11 cellular contexts compared by ENCODE assay signal in the genomic region with DNA sequence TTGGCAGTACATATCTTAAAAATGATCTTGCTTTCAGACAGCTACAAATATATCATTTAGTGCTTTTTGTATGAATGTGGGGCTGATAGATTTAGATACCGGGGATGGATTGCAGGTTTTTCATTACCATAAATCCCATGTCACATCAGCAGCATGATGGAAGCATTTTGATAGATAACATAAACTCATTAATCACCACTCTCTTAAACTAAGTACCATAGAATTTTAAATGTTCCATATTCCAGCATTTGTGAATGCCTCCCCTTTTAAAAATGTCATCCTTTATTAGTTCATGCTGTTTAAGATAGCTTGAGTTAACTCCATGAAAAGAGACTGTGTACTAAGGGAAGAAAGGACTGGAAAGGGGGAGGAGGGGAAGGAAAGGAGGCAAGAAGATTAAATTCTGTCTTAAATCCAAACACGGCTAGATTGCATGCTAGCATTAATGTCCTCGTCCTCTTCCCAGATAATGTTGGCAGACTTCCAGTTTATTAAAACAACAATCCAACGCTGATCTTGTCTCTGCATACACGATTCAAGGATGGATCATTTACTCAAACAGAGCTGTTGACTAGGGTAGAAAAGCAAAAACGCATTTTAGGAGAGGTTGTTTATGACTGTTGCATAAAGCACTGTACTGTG.
DNase-seq lines count a peak whose midpoint lies in the region; ATAC-seq and TF ChIP-seq lines count a peak whose summit lies in the region.
"Had no signal": no experiment of that assay in that cellular context is flagged by ENCODE, and none has a peak within 500 bp of the region (broad histone marks: within the 10 kb centered on the region; RNA-seq: fewer than 3 reads in every experiment).

No MANE protein-coding gene starts in this region.

- CTCF ChIA-PET in BJ (lab: Yijun Ruan, JAX), result no interaction called here

- no peaks in the 10 kb centered on the region for H3K27me3 Mint-ChIP-seq in T-helper 17 cell
- H3K27me3 Mint-ChIP-seq: activated naive CD4-positive, alpha-beta T cell treated with anti-CD3 and anti-CD28 coated beads, Interleukin-2, amount 50 U/mL, for 24 hours had no signal

- H3K4me3 Mint-ChIP-seq in T-helper 17 cell, result no peak overlapping the region
- H3K4me3 Mint-ChIP-seq: activated naive CD4-positive, alpha-beta T cell treated with anti-CD3 and anti-CD28 coated beads, Interleukin-2, amount 50 U/mL, for 24 hours; WTC11 had no signal

- no peak for TF ChIP-seq POLR2A in GM18505 (IDR thresholded peaks at IDR 0.05; ENCODE audit: borderline replicate concordance, extremely low read depth, insufficient read depth, insufficient read length)

- ATAC-seq in GM18505 (IDR thresholded peaks at IDR 0.05; ENCODE audit: unreplicated experiment) (no peak), HG02678 (IDR thresholded peaks at IDR 0.05; ENCODE audit: unreplicated experiment) (no peak), T-helper 17 cell (no peak), HG03108 (IDR thresholded peaks at IDR 0.05; ENCODE audit: unreplicated experiment) (no peak)
- ATAC-seq: WTC11 had no signal

- H3K9me3 ChIP-seq in T-helper 17 cell (ENCODE audit: control insufficient read depth, low read length, poor library complexity, severe bottlenecking), result no peaks in the 10 kb centered on the region

- H3K27me3 ChIP-seq in BJ (ENCODE audit: control insufficient read depth, insufficient read depth, low read length), result no peaks in the 10 kb centered on the region

- H3K27ac Mint-ChIP-seq in T-helper 17 cell, result no peak overlapping the region
- H3K27ac Mint-ChIP-seq: activated naive CD4-positive, alpha-beta T cell treated with anti-CD3 and anti-CD28 coated beads, Interleukin-2, amount 50 U/mL, for 24 hours; WTC11 had no signal

- H3K36me3 ChIP-seq in BJ (ENCODE audit: control insufficient read depth, insufficient read depth, low read length), result no peaks in the 10 kb centered on the region

- DNase-seq in BJ (ENCODE audit: low read depth), result peak; percentile 47
- DNase-seq in NCI-H1092 treated with DMSO at 0.1 percent for 48 hours (lab: John Stamatoyannopoulos, UW), result peak; percentile 57
- DNase-seq in RPMI7951 (ENCODE audit: low read depth), result peak; percentile 63
- peak; percentile 68 for DNase-seq in foreskin melanocyte
- no peak for DNase-seq in T-helper 17 cell
- DNase-seq: erythroblast had no signal

- no peak for TF ChIP-seq CTCF in BJ (IDR thresholded peaks at IDR 0.05; ENCODE audit: insufficient read depth, low read depth, low read length)

- POLR2A ChIA-PET in BJ (lab: Charles Lee), result no interaction called here

- H3K4me3 ChIP-seq in BJ (ENCODE audit: low read depth, low read length), result no peak overlapping the region

- no peaks in the 10 kb centered on the region for H3K4me1 Mint-ChIP-seq in T-helper 17 cell
- H3K4me1 Mint-ChIP-seq: activated naive CD4-positive, alpha-beta T cell treated with anti-CD3 and anti-CD28 coated beads, Interleukin-2, amount 50 U/mL, for 24 hours had no signal

- no peaks in the 10 kb centered on the region for H3K36me3 Mint-ChIP-seq in T-helper 17 cell (ENCODE audit: low read depth)
- H3K36me3 Mint-ChIP-seq: activated naive CD4-positive, alpha-beta T cell treated with anti-CD3 and anti-CD28 coated beads, Interleukin-2, amount 50 U/mL, for 24 hours; WTC11 had no signal

Comparison
In these comparisons a context has a peak if more than half of its experiments do, and no peak if none do; other contexts are left out.
1. DNase-seq: peak in BJ (single experiment), NCI-H1092 treated with DMSO at 0.1 percent for 48 hours (single experiment), RPMI7951 (single experiment) and foreskin melanocyte (single experiment); none in T-helper 17 cell (0 of 3).